In genomic region chr20:59123677-59124060, GRCh38 we compare ENCODE assay signal across 1 cellular context.
TF ChIP-seq lines count a peak whose summit lies in the region.

No MANE protein-coding gene starts in this region.

TF ChIP-seq in GM23338, 12 proteins besides CTCF, POLR2A, EP300 and RAD21 (continued from another document):
- TF ChIP-seq ZNF462 (CRISPR knock-in tag; IDR thresholded peaks at IDR 0.05), result no peak
- TF ChIP-seq ZNF114 (CRISPR knock-in tag; IDR thresholded peaks at IDR 0.05), result no peak
- no peak for TF ChIP-seq EZH2 (IDR thresholded peaks at IDR 0.05; ENCODE audit: low read depth, unreplicated experiment)
- TF ChIP-seq ETS1 (IDR thresholded peaks at IDR 0.05), result no peak
- TF ChIP-seq NANOG (IDR thresholded peaks at IDR 0.05; ENCODE audit: borderline replicate concordance), result no peak
- TF ChIP-seq REST (IDR thresholded peaks at IDR 0.05; ENCODE audit: unreplicated experiment), result no peak
- TF ChIP-seq CREB1 (CRISPR knock-in tag; IDR thresholded peaks at IDR 0.05; ENCODE audit: low read depth), result no peak
- TF ChIP-seq ZNF331 (CRISPR knock-in tag; IDR thresholded peaks at IDR 0.05; ENCODE audit: low read depth), result no peak
- no peak for TF ChIP-seq EZH2phosphoT487 (IDR thresholded peaks at IDR 0.05; ENCODE audit: unreplicated experiment)
- no peak for TF ChIP-seq POLR2AphosphoS5 (IDR thresholded peaks at IDR 0.05; ENCODE audit: low read depth)
TF ChIP-seq in GM23338: peak in this region for 0.
